8 cellular contexts compared by ENCODE assay signal in the genomic region with DNA sequence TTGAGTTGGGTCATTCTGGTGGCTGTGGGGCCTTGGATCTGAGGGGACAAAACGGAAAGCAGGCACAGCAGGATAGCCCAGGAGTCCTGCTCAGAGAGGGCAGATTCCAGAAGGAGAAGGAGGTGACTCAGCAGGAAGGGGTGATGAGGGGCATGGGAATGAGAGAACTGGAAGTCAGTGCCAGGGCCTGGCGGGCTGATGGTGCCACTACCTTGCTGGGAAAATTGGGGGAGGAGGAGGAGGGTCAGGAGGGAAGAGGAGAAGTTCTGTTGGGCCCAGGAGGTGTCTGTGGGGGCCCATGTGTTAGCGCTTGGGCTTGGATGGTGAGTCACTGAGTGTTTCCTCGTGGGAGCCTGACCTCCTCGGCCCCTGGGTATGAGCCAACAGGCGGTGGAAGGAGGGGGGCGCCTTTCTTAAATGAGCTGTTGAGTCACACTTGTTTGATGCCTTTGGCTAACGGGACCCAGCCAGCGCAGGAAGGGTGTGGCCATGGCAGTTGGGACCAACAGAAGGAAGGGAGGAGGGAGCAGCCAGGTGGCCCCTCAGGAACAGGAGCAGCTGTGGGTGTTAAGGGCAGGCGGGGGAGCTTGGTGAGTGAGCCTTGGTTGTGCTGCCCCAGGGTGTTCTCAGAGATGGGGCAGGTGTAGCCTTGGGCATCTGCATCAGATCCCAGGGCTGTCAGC.
DNase-seq lines count a peak whose midpoint lies in the region; FAIRE-seq and TF ChIP-seq lines count a peak whose summit lies in the region.

No MANE protein-coding gene starts in this region.

- no peaks in the 10 kb centered on the region for H3K79me2 ChIP-seq in keratinocyte (ENCODE audit: control insufficient read depth, insufficient read depth, low read length)

- dilution Hi-C loops in keratinocyte (cut with MboI; ENCODE audit: extremely low pct_ligation_motif_present, low sequenced_read_pairs): no loop called here

- H4K20me1 ChIP-seq in keratinocyte (ENCODE audit: control insufficient read depth, extremely low read depth, insufficient read depth, low read length): peaks cover 4% of the 10 kb centered on the region

- no peak for TF ChIP-seq POLR2A in thyroid gland (IDR thresholded peaks at IDR 0.05)
- no peak for TF ChIP-seq POLR2A in GM12891 (IDR thresholded peaks at IDR 0.05; ENCODE audit: low read depth, low read length)

- H3K9me3 ChIP-seq in keratinocyte (ENCODE audit: control insufficient read depth, low read depth, low read length) (peaks cover 3% of the 10 kb centered on the region), thyroid gland (no peaks in the 10 kb centered on the region)

- DNase-seq in HT1080 (ENCODE audit: low read depth) (peak; percentile 100), amniotic epithelial cell (ENCODE audit: low read depth) (peak; percentile 89), keratinocyte (ENCODE audit: low read depth, low spot score) (peak; percentile 90), thyroid gland (peak; percentile 89 to 91), HEK293T (ENCODE audit: extremely low spot score) (no peak), germinal center (ENCODE audit: low spot score) (no peak), GM12891 (ENCODE audit: insufficient read length, low spot score) (no peak)
- no peak for DNase-seq in central memory CD4-positive, alpha-beta T cell

- H3K27ac ChIP-seq in keratinocyte (ENCODE audit: control insufficient read depth, insufficient read depth, low read length) (peak overlapping the region; percentile 71), thyroid gland (peak overlapping the region; percentile 86 to 97 (median 97))

- H3K27me3 ChIP-seq in keratinocyte (ENCODE audit: control insufficient read depth, extremely low read depth, insufficient read depth, low read length) (no peaks in the 10 kb centered on the region), thyroid gland (no peaks in the 10 kb centered on the region)

- WGBS in thyroid gland, 2 donors: 25 to 45% methylated on average over 10 of the region's 10 CpGs

- TF ChIP-seq CTCF in keratinocyte (optimal IDR thresholded peaks at IDR 0.05 in 1 of 3, IDR thresholded peaks at IDR 0.05 in 1 of 3, conservative IDR thresholded peaks at IDR 0.05 in 1 of 3; ENCODE audit: extremely low read depth in 1 of 3, insufficient read depth in 2 of 3, low read length in 3 of 3): no peak
- TF ChIP-seq CTCF in thyroid gland (IDR thresholded peaks at IDR 0.05): no peak

- H3K4me3 ChIP-seq in keratinocyte (ENCODE audit: control insufficient read depth in 2 of 3, extremely low read depth in 1 of 3, insufficient read depth in 2 of 3, low read depth in 1 of 3, low read length in 3 of 3) (peak overlapping the region in 1 of 3 experiments; percentile 41), thyroid gland (replicated peaks in 1 of 3) (no peak overlapping the region)

- CTCF ChIA-PET in HEK293T (lab: Yijun Ruan, JAX): interaction anchor here (1.1 to 1.5 kb wide), 2 partner anchors 87 to 127 kb away, joined by 3 to 5 read pairs; no protein-coding TSS in a partner anchor

- H3K4me1 ChIP-seq in keratinocyte (ENCODE audit: control insufficient read depth, extremely low read depth, insufficient read depth, low read length) (peaks cover 33% of the 10 kb centered on the region), thyroid gland (peaks cover 48 to 60% of the 10 kb centered on the region in 2 donors)

- H3K4me2 ChIP-seq in keratinocyte (ENCODE audit: control insufficient read depth, extremely low read depth, insufficient read depth, low read depth, low read length): peak overlapping the region; percentile 78

- H2AFZ ChIP-seq in keratinocyte (ENCODE audit: control insufficient read depth, low read length): peak overlapping the region; percentile 9

- H3K9me1 ChIP-seq in keratinocyte (ENCODE audit: control insufficient read depth, extremely low read depth, insufficient read depth, low read length): peaks cover 8% of the 10 kb centered on the region

- H3K9ac ChIP-seq in keratinocyte (ENCODE audit: control insufficient read depth, extremely low read depth, insufficient read depth, low read length): peak overlapping the region; percentile 54

- POLR2A ChIA-PET in HEK293T (lab: Yijun Ruan, JAX): no interaction called here

- intact Hi-C loops in thyroid gland (cut with DNase I): no loop called here

- H3K36me3 ChIP-seq in keratinocyte (ENCODE audit: control insufficient read depth in 2 of 2, extremely low read depth in 1 of 2, insufficient read depth in 2 of 2, low read length in 2 of 2) (peaks cover 11 to 15% of the 10 kb centered on the region in 2 experiments), thyroid gland (peaks cover 3% of the 10 kb centered on the region in 2 donors)

- peak; percentile 78 for FAIRE-seq in keratinocyte (lab: Jason Lieb, UNC)
- FAIRE-seq in GM12891 (lab: Jason Lieb, UNC): no peak

TF ChIP-seq in HEK293T, 16 proteins besides CTCF, POLR2A, EP300 and RAD21:
- TF ChIP-seq NFRKB (IDR thresholded peaks at IDR 0.05) (no peak), L3MBTL2 (conservative IDR thresholded peaks at IDR 0.05) (no peak), FOXM1 (IDR thresholded peaks at IDR 0.05; ENCODE audit: borderline replicate concordance) (no peak), FOXK2 (IDR thresholded peaks at IDR 0.05) (no peak), TARDBP (IDR thresholded peaks at IDR 0.05) (no peak), ZNF384 (IDR thresholded peaks at IDR 0.05) (no peak), SUZ12 (IDR thresholded peaks at IDR 0.05) (no peak), LEF1 (IDR thresholded peaks at IDR 0.05; ENCODE audit: borderline replicate concordance) (no peak)

TF ChIP-seq in GM12891, 5 proteins besides CTCF, POLR2A, EP300 and RAD21:
- TF ChIP-seq POU2F2 (IDR thresholded peaks at IDR 0.05; ENCODE audit: low read depth, low read length) (no peak), POLR2AphosphoS5 (IDR thresholded peaks at IDR 0.05; ENCODE audit: low read depth, low read length) (no peak), PAX5 (IDR thresholded peaks at IDR 0.05; ENCODE audit: insufficient read depth, low read length, severe bottlenecking) (no peak)

Comparison
In these comparisons a context has a peak if more than half of its experiments do, and no peak if none do; other contexts are left out.
1. DNase-seq: peak in HT1080 (single experiment), amniotic epithelial cell (single experiment), keratinocyte (single experiment) and thyroid gland (2 of 2); none in HEK293T (single experiment), germinal center (single experiment), GM12891 (single experiment) and central memory CD4-positive, alpha-beta T cell (single experiment).